Comparison of ENCODE assay signal across 2 cellular contexts in genomic region chr12:107079172-107080011, GRCh38.
A peak's percentile ranks its signal among the peaks of the same experiment; 100 is the strongest.
TF ChIP-seq lines count a peak whose summit lies in the region.

No MANE protein-coding gene starts in this region.

TF ChIP-seq in IMR-90, 13 proteins besides CTCF, POLR2A, EP300 and RAD21 (continued from another document):
- TF ChIP-seq MAZ (IDR thresholded peaks at IDR 0.05; ENCODE audit: borderline replicate concordance, low read depth, low read length): no peak
- no peak for TF ChIP-seq RCOR1 (IDR thresholded peaks at IDR 0.05; ENCODE audit: insufficient replicate concordance, low read length)
- no peak for TF ChIP-seq ELK1 (IDR thresholded peaks at IDR 0.05; ENCODE audit: borderline replicate concordance, low read depth, low read length)
- TF ChIP-seq SMC3 (IDR thresholded peaks at IDR 0.05; ENCODE audit: low read depth, low read length): peak; percentile 35

TF ChIP-seq in neural cell, 6 proteins besides CTCF, POLR2A, EP300 and RAD21 (continued from another document):
- no peak for TF ChIP-seq EZH2 (IDR thresholded peaks at IDR 0.05; ENCODE audit: borderline replicate concordance, insufficient read depth, low read length, poor library complexity, severe bottlenecking)
